Comparison of ENCODE assay signal across 15 cellular contexts in the genomic region with DNA sequence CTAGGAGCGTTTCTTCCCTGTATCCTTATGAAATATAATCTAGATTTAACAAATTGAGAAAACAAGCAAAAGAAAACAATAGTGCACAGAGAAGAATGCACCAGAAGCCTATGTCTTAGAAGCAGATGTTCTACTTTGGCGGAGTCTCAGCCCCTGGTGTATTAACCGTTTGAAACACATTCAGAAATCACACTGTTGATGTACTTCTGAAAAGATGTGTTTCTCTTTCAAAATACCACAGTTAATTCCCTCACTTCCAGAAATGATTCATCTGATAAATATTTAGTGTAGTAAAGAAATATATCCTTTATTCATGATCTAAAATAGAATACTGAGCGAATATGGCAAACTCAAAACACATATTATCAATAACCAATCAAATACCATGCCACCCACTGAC.
A peak's percentile ranks its signal among the peaks of the same experiment; 100 is the strongest.
DNase-seq lines count a peak whose midpoint lies in the region; ATAC-seq lines count a peak whose summit lies in the region.
"Had no signal": no experiment of that assay in that cellular context is flagged by ENCODE, and none has a peak within 500 bp of the region (broad histone marks: within the 10 kb centered on the region; RNA-seq: fewer than 3 reads in every experiment).

No MANE protein-coding gene starts in this region.

- no peak overlapping the region for H3K4ac ChIP-seq in trophoblast cell (ENCODE audit: low read depth, low read length)

- peaks cover 17% of the 10 kb centered on the region for H3K36me3 Mint-ChIP-seq in effector memory CD8-positive, alpha-beta T cell (ENCODE audit: insufficient read depth)
- H3K36me3 Mint-ChIP-seq: CD14-positive monocyte had no signal

- H3K79me2 ChIP-seq in GM23248 (ENCODE audit: insufficient read depth) (peaks cover 96% of the 10 kb centered on the region), trophoblast cell (ENCODE audit: control insufficient read depth, insufficient read depth, low read length, poor library complexity) (no peaks in the 10 kb centered on the region)

- peak overlapping the region; percentile 57 for H3K4me3 ChIP-seq in GM23248
- H3K4me3 ChIP-seq in trophoblast cell (ENCODE audit: low read depth, low read length), result no peak overlapping the region

- H4K20me1 ChIP-seq in GM23248 (ENCODE audit: insufficient read depth), result no peaks in the 10 kb centered on the region

- peaks cover 71% of the 10 kb centered on the region for H3F3A ChIP-seq in GM23248 (ENCODE audit: insufficient read depth)

- H3K4me3 Mint-ChIP-seq in effector memory CD8-positive, alpha-beta T cell, result peak overlapping the region; percentile 17 to 45
- H3K4me3 Mint-ChIP-seq: activated CD4-positive, alpha-beta T cell treated with anti-CD3 and anti-CD28 coated beads for 36 hours; CD14-positive monocyte had no signal

- no peaks in the 10 kb centered on the region for H3K79me1 ChIP-seq in trophoblast cell (ENCODE audit: low read length)

- DNase-seq in A172 (ENCODE audit: low spot score) (peak; percentile 16), GM23248 (peak; percentile 72), myocyte (ENCODE audit: low read depth) (peak; percentile 16), NCI-H510A (lab: John Stamatoyannopoulos, UW) (no peak), trophoblast cell (no peak)
- no peak for DNase-seq in effector memory CD8-positive, alpha-beta T cell
- DNase-seq in activated CD4-positive, CD25-positive, alpha-beta regulatory T cell (lab: John Stamatoyannopoulos, UW), result no peak
- DNase-seq: activated CD4-positive, alpha-beta T cell treated with anti-CD3 and anti-CD28 coated beads for 36 hours; activated gamma-delta T cell treated with Interleukin-2 at 50 U/mL for 16 hours; naive thymus-derived CD8-positive, alpha-beta T cell; NCI-H1105; NCI-H526; stimulated activated CD4-positive, alpha-beta T cell treated with anti-CD3 and anti-CD28 coated beads, Interleukin-2, amount 100 ng/mL, for 48 hours had no signal

- no peak overlapping the region for H3K14ac ChIP-seq in trophoblast cell (ENCODE audit: low read length)

- H2AK5ac ChIP-seq in trophoblast cell (ENCODE audit: low read length), result no peak overlapping the region

- no peak overlapping the region for H3K23ac ChIP-seq in trophoblast cell (ENCODE audit: low read length)

- H2BK5ac ChIP-seq in trophoblast cell (ENCODE audit: low read depth, low read length, poor library complexity), result no peak overlapping the region

- H3K9ac ChIP-seq in GM23248 (peak overlapping the region; percentile 69), trophoblast cell (ENCODE audit: low read length) (no peak overlapping the region)

- no peaks in the 10 kb centered on the region for H3K9me3 Mint-ChIP-seq in effector memory CD8-positive, alpha-beta T cell
- H3K9me3 Mint-ChIP-seq: naive thymus-derived CD8-positive, alpha-beta T cell had no signal

- H4K91ac ChIP-seq in trophoblast cell (ENCODE audit: low read depth, low read length), result no peak overlapping the region

- H2AFZ ChIP-seq in GM23248, result 0 out of 2 replicates have a peak overlapping the region, but pooled peaks have one; percentile 16
- no peak overlapping the region for H2AFZ ChIP-seq in trophoblast cell (ENCODE audit: insufficient read depth, low read length, poor library complexity)

- in situ Hi-C loops in GM23248 (cut with MboI), result no loop called here

- no peak overlapping the region for H2BK12ac ChIP-seq in trophoblast cell (ENCODE audit: low read length)

- H3K27me3 Mint-ChIP-seq in effector memory CD8-positive, alpha-beta T cell, result no peaks in the 10 kb centered on the region
- H3K27me3 Mint-ChIP-seq: activated CD4-positive, alpha-beta T cell treated with anti-CD3 and anti-CD28 coated beads for 36 hours; naive thymus-derived CD8-positive, alpha-beta T cell had no signal

- peaks cover 52% of the 10 kb centered on the region for H3K4me1 ChIP-seq in GM23248 (ENCODE audit: insufficient read depth)
- peaks cover 0 to 2% of the 10 kb centered on the region in 2 experiments for H3K4me1 ChIP-seq in trophoblast cell (ENCODE audit: control insufficient read depth in 1 of 2, insufficient read depth in 2 of 2, low read length in 2 of 2)

- H4K8ac ChIP-seq in trophoblast cell (ENCODE audit: low read depth, low read length), result no peak overlapping the region

- no peak overlapping the region for H3K18ac ChIP-seq in trophoblast cell (ENCODE audit: low read length)

- H3K4me1 Mint-ChIP-seq in effector memory CD8-positive, alpha-beta T cell (ENCODE audit: low read depth in 2 of 2), result peaks cover 35 to 61% of the 10 kb centered on the region in 2 donors

- no peak overlapping the region for H2BK120ac ChIP-seq in trophoblast cell (ENCODE audit: insufficient read depth, low read length, poor library complexity)

- no peaks in the 10 kb centered on the region for H3K9me2 ChIP-seq in GM23248 (ENCODE audit: insufficient read depth)

- H3K27me3 ChIP-seq in GM23248 (replicated peaks; ENCODE audit: insufficient read depth) (no peaks in the 10 kb centered on the region), trophoblast cell (ENCODE audit: insufficient read depth, low read length) (no peaks in the 10 kb centered on the region)

- ATAC-seq in effector memory CD8-positive, alpha-beta T cell (replicated peaks), result no peak
- ATAC-seq in GM18861 (IDR thresholded peaks at IDR 0.05; ENCODE audit: unreplicated experiment), result no peak
- ATAC-seq: activated CD4-positive, alpha-beta T cell treated with anti-CD3 and anti-CD28 coated beads for 36 hours; naive thymus-derived CD8-positive, alpha-beta T cell had no signal

- H3K4me2 ChIP-seq in GM23248 (ENCODE audit: unreplicated experiment) (peak overlapping the region; percentile 86), trophoblast cell (ENCODE audit: low read length) (no peak overlapping the region)

- H3K27ac ChIP-seq in GM23248 (peak overlapping the region; percentile 94), trophoblast cell (ENCODE audit: low read depth, low read length) (no peak overlapping the region)

- 1 to 2% methylated on average over 4 of the region's 4 CpGs for WGBS in GM23248 (ENCODE audit: low coverage in 1 of 2, low lambda C conversion rate in 2 of 2, missing lambda C conversion rate in 2 of 2), 2 experiments
- no CpG with 5 or more reads among the region's 4 CpGs for WGBS in trophoblast cell (ENCODE audit: extremely low coverage, insufficient coverage, insufficient read length)

- H3K9me3 ChIP-seq in GM23248 (ENCODE audit: low read depth), result no peaks in the 10 kb centered on the region
- no peaks in the 10 kb centered on the region for H3K9me3 ChIP-seq in trophoblast cell (ENCODE audit: insufficient read depth, low read depth, low read length)

- peak overlapping the region in 1 of 2 donors; percentile 16 for H3K27ac Mint-ChIP-seq in effector memory CD8-positive, alpha-beta T cell
- H3K27ac Mint-ChIP-seq: activated CD4-positive, alpha-beta T cell treated with anti-CD3 and anti-CD28 coated beads for 36 hours; CD14-positive monocyte had no signal

- H4K12ac ChIP-seq in trophoblast cell (ENCODE audit: low read depth, low read length), result no peak overlapping the region

- H3K36me3 ChIP-seq in GM23248 (ENCODE audit: low read depth) (0 out of 2 replicates have a peak, but pooled peaks cover 9% of the 10 kb centered on the region), trophoblast cell (ENCODE audit: control insufficient read depth in 1 of 2, insufficient read depth in 2 of 2, low read length in 2 of 2) (no peaks in the 10 kb centered on the region)

Comparison
In these comparisons a context has a peak if more than half of its experiments do, and no peak if none do; other contexts are left out.
1. DNase-seq: peak in A172 (single experiment), GM23248 (single experiment) and myocyte (single experiment); none in effector memory CD8-positive, alpha-beta T cell (0 of 3), activated CD4-positive, CD25-positive, alpha-beta regulatory T cell (0 of 4), NCI-H510A (single experiment) and trophoblast cell (0 of 2).